21 cellular contexts compared by ENCODE assay signal in the genomic region with DNA sequence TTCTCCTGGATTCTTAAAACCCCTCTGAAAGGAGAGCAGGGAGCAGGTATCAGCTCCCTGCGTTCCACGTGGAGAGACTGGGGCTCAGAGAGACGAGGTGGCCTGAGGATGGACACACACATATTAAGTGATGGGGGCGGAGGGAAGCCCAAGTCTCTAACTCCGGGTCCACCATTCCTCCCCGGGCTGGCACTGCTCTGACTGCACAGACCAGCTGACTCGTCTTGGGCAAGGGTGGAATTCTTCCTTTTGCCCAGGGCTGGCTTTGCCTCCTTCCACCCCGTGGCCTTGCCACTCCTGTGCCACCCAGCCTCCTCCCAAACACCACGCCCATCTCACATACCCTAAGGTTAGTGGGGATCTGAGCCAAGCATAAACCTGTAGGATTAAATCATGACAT.
DNase-seq lines count a peak whose midpoint lies in the region; ATAC-seq and TF ChIP-seq lines count a peak whose summit lies in the region.
"Had no signal": no experiment of that assay in that cellular context is flagged by ENCODE, and none has a peak within 500 bp of the region (broad histone marks: within the 10 kb centered on the region; RNA-seq: fewer than 3 reads in every experiment).

No MANE protein-coding gene starts in this region.

- no peaks in the 10 kb centered on the region for H3K79me2 ChIP-seq in GM23338 (replicated peaks; ENCODE audit: insufficient read depth)

- TF ChIP-seq CTCF in GM23338 (conservative IDR thresholded peaks at IDR 0.05; ENCODE audit: low read depth in 2 of 2) (no peak), RWPE2 (IDR thresholded peaks at IDR 0.05; ENCODE audit: poor library complexity, severe bottlenecking) (no peak)

- no peak for DNase-seq in GM23338 (ENCODE audit: low spot score)
- no peak for DNase-seq in RWPE2 (ENCODE audit: low spot score)
- DNase-seq in epithelial cell of prostate (ENCODE audit: low read depth, low spot score): no peak
- peak; percentile 46 for DNase-seq in posterior vena cava (ENCODE audit: low spot score)
- no peak for DNase-seq in stimulated activated CD4-positive, alpha-beta T cell treated with anti-CD3 and anti-CD28 coated beads, Interleukin-12 subunit alpha, Interleukin-12 subunit beta, amount 100 ng/mL, for 4 hours
- DNase-seq in dedifferentiated amniotic fluid mesenchymal stem cell (ENCODE audit: extremely low spot score): no peak
- no peak for DNase-seq in activated CD8-positive, alpha-beta memory T cell treated with anti-CD3 and anti-CD28 coated beads, Interleukin-2, amount 50 U/mL, for 4 hours
- DNase-seq: activated CD4-positive, alpha-beta memory T cell treated with anti-CD3 and anti-CD28 coated beads for 36 hours; activated naive CD8-positive, alpha-beta T cell treated with anti-CD3 and anti-CD28 coated beads for 36 hours; DND-41; effector CD8-positive, alpha-beta T cell; SHP77 treated with DMSO at 0.1 percent for 48 hours; stimulated activated CD4-positive, alpha-beta T cell treated with anti-CD3 and anti-CD28 coated beads, Interleukin-2, amount 100 ng/mL, for 24 hours; SW 1271; uterus had no signal

- no peaks in the 10 kb centered on the region for H4K20me1 ChIP-seq in GM23338 (replicated peaks; ENCODE audit: insufficient read depth)
- H4K20me1 ChIP-seq: BLaER1 treated with 17β-estradiol and CSF1 and Interleukin-3, amounts not matched to agents 10 nM and 100 nM had no signal

- H3K4me1 ChIP-seq in GM23338 (ENCODE audit: insufficient read depth): peaks cover 30% of the 10 kb centered on the region
- peaks cover 6% of the 10 kb centered on the region for H3K4me1 ChIP-seq in RWPE2 (ENCODE audit: insufficient read depth, poor library complexity, severe bottlenecking)
- H3K4me1 ChIP-seq: uterus had no signal

- H3K4me3 ChIP-seq in GM23338: peak overlapping the region; percentile 46; the same call in 1 of the 2 replicates
- H3K4me3 ChIP-seq in RWPE2 (ENCODE audit: severe bottlenecking): no peak overlapping the region
- H3K4me3 ChIP-seq: BLaER1 treated with 17β-estradiol and CSF1 and Interleukin-3, amounts not matched to agents 10 nM and 100 nM; GM12878; lung; uterus had no signal

- peaks cover 39% of the 10 kb centered on the region for H3K27me3 ChIP-seq in GM23338 (ENCODE audit: insufficient read depth)
- no peaks in the 10 kb centered on the region for H3K27me3 ChIP-seq in RWPE2 (ENCODE audit: insufficient read depth, poor library complexity, severe bottlenecking)
- H3K27me3 ChIP-seq: BLaER1 treated with 17β-estradiol and CSF1 and Interleukin-3, amounts not matched to agents 10 nM and 100 nM; uterus had no signal

- no peak overlapping the region for H3K27ac Mint-ChIP-seq in GM23338
- H3K27ac Mint-ChIP-seq: activated CD4-positive, alpha-beta memory T cell treated with anti-CD3 and anti-CD28 coated beads for 36 hours; activated naive CD8-positive, alpha-beta T cell treated with anti-CD3 and anti-CD28 coated beads for 36 hours; stimulated activated effector memory CD8-positive, alpha-beta T cell treated with anti-CD3 and anti-CD28 coated beads, Interleukin-12 subunit alpha, Interleukin-12 subunit beta, amount 100 ng/mL, for 72 hours had no signal

- 0 out of 2 replicates have a peak, but pooled peaks cover 3% of the 10 kb centered on the region for H3K9me2 ChIP-seq in GM23338 (ENCODE audit: insufficient read depth)

- no peaks in the 10 kb centered on the region for H3K9me3 ChIP-seq in RWPE2 (ENCODE audit: severe bottlenecking)
- H3K9me3 ChIP-seq: BLaER1 treated with 17β-estradiol and CSF1 and Interleukin-3, amounts not matched to agents 10 nM and 100 nM; neutrophil; uterus had no signal

- no peaks in the 10 kb centered on the region for H3K9me3 Mint-ChIP-seq in GM23338
- H3K9me3 Mint-ChIP-seq: activated CD4-positive, alpha-beta memory T cell treated with anti-CD3 and anti-CD28 coated beads for 36 hours; activated naive CD8-positive, alpha-beta T cell treated with anti-CD3 and anti-CD28 coated beads for 36 hours; stimulated activated effector memory CD8-positive, alpha-beta T cell treated with anti-CD3 and anti-CD28 coated beads, Interleukin-12 subunit alpha, Interleukin-12 subunit beta, amount 100 ng/mL, for 72 hours had no signal

- 0 out of 2 replicates have a peak, but pooled peaks cover 3% of the 10 kb centered on the region for H3F3A ChIP-seq in GM23338 (replicated peaks; ENCODE audit: low read depth)

- no peaks in the 10 kb centered on the region; the same call in 2 of the 3 replicates for H3K36me3 Mint-ChIP-seq in GM23338 (ENCODE audit: low read depth)
- H3K36me3 Mint-ChIP-seq: activated CD4-positive, alpha-beta memory T cell treated with anti-CD3 and anti-CD28 coated beads for 36 hours; activated naive CD8-positive, alpha-beta T cell treated with anti-CD3 and anti-CD28 coated beads for 36 hours; stimulated activated effector memory CD8-positive, alpha-beta T cell treated with anti-CD3 and anti-CD28 coated beads, Interleukin-12 subunit alpha, Interleukin-12 subunit beta, amount 100 ng/mL, for 72 hours had no signal

- H3K4me3 Mint-ChIP-seq in GM23338: no peak overlapping the region
- H3K4me3 Mint-ChIP-seq: activated CD4-positive, alpha-beta memory T cell treated with anti-CD3 and anti-CD28 coated beads for 36 hours; activated naive CD8-positive, alpha-beta T cell treated with anti-CD3 and anti-CD28 coated beads for 36 hours; stimulated activated effector memory CD8-positive, alpha-beta T cell treated with anti-CD3 and anti-CD28 coated beads, Interleukin-12 subunit alpha, Interleukin-12 subunit beta, amount 100 ng/mL, for 72 hours had no signal

- peak overlapping the region; percentile 93; the same call in 1 of the 2 replicates for H2AFZ ChIP-seq in GM23338

- peaks cover 36% of the 10 kb centered on the region for H3K4me1 Mint-ChIP-seq in GM23338
- H3K4me1 Mint-ChIP-seq: activated naive CD8-positive, alpha-beta T cell treated with anti-CD3 and anti-CD28 coated beads for 36 hours had no signal

- H3K27ac ChIP-seq in GM23338 (ENCODE audit: low read depth) (no peak overlapping the region), RWPE2 (ENCODE audit: poor library complexity, severe bottlenecking) (no peak overlapping the region), epithelial cell of prostate (peak overlapping the region; percentile 36)
- H3K27ac ChIP-seq: BLaER1 treated with 17β-estradiol and CSF1 and Interleukin-3, amounts not matched to agents 10 nM and 100 nM; KMS-11; neutrophil; uterus had no signal

- peak overlapping the region; percentile 72 for H3K4me2 ChIP-seq in GM23338
- H3K4me2 ChIP-seq: BLaER1 treated with 17β-estradiol and CSF1 and Interleukin-3, amounts not matched to agents 10 nM and 100 nM; KMS-11 had no signal

- intact Hi-C loops in posterior vena cava (cut with DNase I): no loop called here

- H3K27me3 Mint-ChIP-seq in GM23338 (ENCODE audit: insufficient read depth, low read depth, poor library complexity): peaks cover 13% of the 10 kb centered on the region

- no peak for ATAC-seq in GM23338
- peak; percentile 64 for ATAC-seq in RWPE2 (ENCODE audit: low read depth)
- ATAC-seq: GM12878; stimulated activated effector memory CD8-positive, alpha-beta T cell treated with anti-CD3 and anti-CD28 coated beads, Interleukin-12 subunit alpha, Interleukin-12 subunit beta, amount 100 ng/mL, for 72 hours had no signal

- no peaks in the 10 kb centered on the region for H3K36me3 ChIP-seq in GM23338 (ENCODE audit: insufficient read depth)
- no peaks in the 10 kb centered on the region for H3K36me3 ChIP-seq in RWPE2 (ENCODE audit: low read depth)
- H3K36me3 ChIP-seq: BLaER1 treated with 17β-estradiol and CSF1 and Interleukin-3, amounts not matched to agents 10 nM and 100 nM; neutrophil; uterus had no signal

TF ChIP-seq in GM23338, 12 proteins besides CTCF, POLR2A, EP300 and RAD21 (continues in another document):
- TF ChIP-seq POLR2AphosphoS5 (IDR thresholded peaks at IDR 0.05; ENCODE audit: low read depth) (no peak), STAT1 (IDR thresholded peaks at IDR 0.05; ENCODE audit: unreplicated experiment) (no peak), JUNB (IDR thresholded peaks at IDR 0.05; ENCODE audit: unreplicated experiment) (no peak)
- TF ChIP-seq, protein P1, sequence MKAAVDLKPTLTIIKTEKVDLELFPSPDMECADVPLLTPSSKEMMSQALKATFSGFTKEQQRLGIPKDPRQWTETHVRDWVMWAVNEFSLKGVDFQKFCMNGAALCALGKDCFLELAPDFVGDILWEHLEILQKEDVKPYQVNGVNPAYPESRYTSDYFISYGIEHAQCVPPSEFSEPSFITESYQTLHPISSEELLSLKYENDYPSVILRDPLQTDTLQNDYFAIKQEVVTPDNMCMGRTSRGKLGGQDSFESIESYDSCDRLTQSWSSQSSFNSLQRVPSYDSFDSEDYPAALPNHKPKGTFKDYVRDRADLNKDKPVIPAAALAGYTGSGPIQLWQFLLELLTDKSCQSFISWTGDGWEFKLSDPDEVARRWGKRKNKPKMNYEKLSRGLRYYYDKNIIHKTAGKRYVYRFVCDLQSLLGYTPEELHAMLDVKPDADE (IDR thresholded peaks at IDR 0.05): no peak
